21 cellular contexts compared by ENCODE assay signal in genomic region chr4:32148120-32148666, GRCh38.
DNase-seq lines count a peak whose midpoint lies in the region; ATAC-seq and TF ChIP-seq lines count a peak whose summit lies in the region.
"Had no signal": no experiment of that assay in that cellular context is flagged by ENCODE, and none has a peak within 500 bp of the region (broad histone marks: within the 10 kb centered on the region; RNA-seq: fewer than 3 reads in every experiment).

No MANE protein-coding gene starts in this region.

- TF ChIP-seq EP300 in stomach (IDR thresholded peaks at IDR 0.05), result no peak

- H2AFZ ChIP-seq in HCT116 (ENCODE audit: low read depth, low read length, poor library complexity, severe bottlenecking), result peak overlapping the region; percentile 31
- no peak overlapping the region for H2AFZ ChIP-seq in neural progenitor cell (replicated peaks)

- no peaks in the 10 kb centered on the region for H3K36me3 ChIP-seq in HCT116 (ENCODE audit: control insufficient read depth in 1 of 2, insufficient read depth in 2 of 2, low read length in 2 of 2)
- H3K36me3 ChIP-seq in neural progenitor cell, result no peaks in the 10 kb centered on the region
- H3K36me3 ChIP-seq in stomach, result no peaks in the 10 kb centered on the region
- H3K36me3 ChIP-seq: ascending aorta; BLaER1 treated with 17β-estradiol and CSF1 and Interleukin-3, amounts not matched to agents 10 nM and 100 nM; HAP-1 had no signal

- H3K9ac ChIP-seq in HCT116 (ENCODE audit: low read length), result no peak overlapping the region
- H3K9ac ChIP-seq in neural progenitor cell, result no peak overlapping the region
- H3K9ac ChIP-seq: BLaER1 treated with 17β-estradiol and CSF1 and Interleukin-3, amounts not matched to agents 10 nM and 100 nM had no signal

- intact Hi-C loops in HCT116 (cut with micrococcal nuclease), result no loop called here
- intact Hi-C loops in stomach (cut with DNase I; ENCODE audit: low total_unique reads), result no loop called here

- no peaks in the 10 kb centered on the region for H3F3A ChIP-seq in neural progenitor cell (ENCODE audit: low read depth)

- no peaks in the 10 kb centered on the region for H3K9me2 ChIP-seq in HCT116 (ENCODE audit: insufficient read depth)

- POLR2A ChIA-PET in HCT116 (lab: Charles Lee), result no interaction called here

- 54 to 82% (median 64%) methylated on average over 2 of the region's 2 CpGs for WGBS in stomach, 5 donors

- BruUV-seq in HCT116 (replicated peaks; lab: Mats Ljungman, UMichigan), result no TSS peak

- no peaks in the 10 kb centered on the region for H3K9me3 ChIP-seq in HCT116 (ENCODE audit: control insufficient read depth in 1 of 2, insufficient read depth in 1 of 2, low read depth in 1 of 2, low read length in 2 of 2)
- no peaks in the 10 kb centered on the region for H3K9me3 ChIP-seq in neural progenitor cell (ENCODE audit: low read depth)
- no peaks in the 10 kb centered on the region for H3K9me3 ChIP-seq in stomach
- H3K9me3 ChIP-seq: ascending aorta; BLaER1 treated with 17β-estradiol and CSF1 and Interleukin-3, amounts not matched to agents 10 nM and 100 nM; HAP-1 had no signal

- peaks cover 4% of the 10 kb centered on the region for H3K9me3 Mint-ChIP-seq in neural progenitor cell
- peaks cover 0 to 6% of the 10 kb centered on the region in 2 donors for H3K9me3 Mint-ChIP-seq in stimulated activated naive B cell treated with anti-CD40 and anti-IgM and Interleukin-4, amounts not matched to agents 10 μg/mL and 1 μg/mL and 100 μg/mL, for 72 hours

- H3K4me2 ChIP-seq in HCT116 (ENCODE audit: low read length) (no peak overlapping the region), neural progenitor cell (peak overlapping the region; percentile 51)
- H3K4me2 ChIP-seq: BLaER1 treated with 17β-estradiol and CSF1 and Interleukin-3, amounts not matched to agents 10 nM and 100 nM had no signal

- TF ChIP-seq RAD21 in HCT116 (IDR thresholded peaks at IDR 0.05; ENCODE audit: low read depth), result no peak

- H3K4me1 Mint-ChIP-seq in neural progenitor cell, result peaks cover 14% of the 10 kb centered on the region
- no peaks in the 10 kb centered on the region for H3K4me1 Mint-ChIP-seq in stimulated activated naive B cell treated with anti-CD40 and anti-IgM and Interleukin-4, amounts not matched to agents 10 μg/mL and 1 μg/mL and 100 μg/mL, for 72 hours
- H3K4me1 Mint-ChIP-seq: neural crest cell, T-cell had no signal

- H3K4me3 ChIP-seq in HCT116 (replicated peaks in 1 of 2; ENCODE audit: low read depth in 1 of 2, low read length in 2 of 2), result no peak overlapping the region
- no peak overlapping the region for H3K4me3 ChIP-seq in epithelial cell of esophagus (ENCODE audit: low read length)
- no peak overlapping the region for H3K4me3 ChIP-seq in neural progenitor cell
- peak overlapping the region in 1 of 4 donors; percentile 4 for H3K4me3 ChIP-seq in stomach
- H3K4me3 ChIP-seq: ascending aorta; BLaER1 treated with 17β-estradiol and CSF1 and Interleukin-3, amounts not matched to agents 10 nM and 100 nM; dorsolateral prefrontal cortex; HAP-1 had no signal

- H3K36me3 Mint-ChIP-seq in neural progenitor cell, result no peaks in the 10 kb centered on the region
- H3K36me3 Mint-ChIP-seq in stimulated activated naive B cell treated with anti-CD40 and anti-IgM and Interleukin-4, amounts not matched to agents 10 μg/mL and 1 μg/mL and 100 μg/mL, for 72 hours, result no peaks in the 10 kb centered on the region
- H3K36me3 Mint-ChIP-seq: T-cell had no signal

- H3K27ac ChIP-seq in HCT116 (ENCODE audit: low read depth, low read length) (no peak overlapping the region), neural progenitor cell (peak overlapping the region; percentile 59), stomach (no peak overlapping the region)
- H3K27ac ChIP-seq: ascending aorta; BLaER1 treated with 17β-estradiol and CSF1 and Interleukin-3, amounts not matched to agents 10 nM and 100 nM; dorsolateral prefrontal cortex; VCaP had no signal

- no peaks in the 10 kb centered on the region for H3K27me3 Mint-ChIP-seq in neural progenitor cell (ENCODE audit: insufficient read depth, low read depth)
- no peaks in the 10 kb centered on the region for H3K27me3 Mint-ChIP-seq in stimulated activated naive B cell treated with anti-CD40 and anti-IgM and Interleukin-4, amounts not matched to agents 10 μg/mL and 1 μg/mL and 100 μg/mL, for 72 hours
- H3K27me3 Mint-ChIP-seq: T-cell had no signal

- TF ChIP-seq CTCF in HCT116 (IDR thresholded peaks at IDR 0.05 in 2 of 3, conservative IDR thresholded peaks at IDR 0.05 in 1 of 3; ENCODE audit: borderline replicate concordance in 1 of 3, insufficient read depth in 1 of 3, low read depth in 2 of 3, low read length in 2 of 3) (no peak), epithelial cell of esophagus (IDR thresholded peaks at IDR 0.05; ENCODE audit: insufficient read depth, low read depth, low read length, missing control alignments) (no peak), neural progenitor cell (IDR thresholded peaks at IDR 0.05) (no peak), stomach (IDR thresholded peaks at IDR 0.05) (no peak)

- H3K27me3 ChIP-seq in HCT116 (ENCODE audit: insufficient read depth, low read length), result no peaks in the 10 kb centered on the region
- no peaks in the 10 kb centered on the region for H3K27me3 ChIP-seq in neural progenitor cell
- no peaks in the 10 kb centered on the region for H3K27me3 ChIP-seq in stomach
- H3K27me3 ChIP-seq: ascending aorta; BLaER1 treated with 17β-estradiol and CSF1 and Interleukin-3, amounts not matched to agents 10 nM and 100 nM; dorsolateral prefrontal cortex had no signal

- ATAC-seq in HCT116 (no peak), GM19324 (IDR thresholded peaks at IDR 0.05; ENCODE audit: low FRiP score, unreplicated experiment) (no peak)
- ATAC-seq in stimulated activated naive B cell treated with anti-CD40 and anti-IgM and Interleukin-4, amounts not matched to agents 10 μg/mL and 1 μg/mL and 100 μg/mL, for 72 hours (replicated peaks), result no peak
- ATAC-seq: T-cell had no signal

- RAD21 ChIA-PET in HCT116 (lab: Charles Lee; ENCODE audit: low non-redundant PET in 1 of 2, low total read pairs in 2 of 2, uncharacterized antibody in 2 of 2, unreplicated experiment in 2 of 2), result no interaction called here

- H3K4me3 Mint-ChIP-seq in neural progenitor cell, result no peak overlapping the region
- no peak overlapping the region for H3K4me3 Mint-ChIP-seq in stimulated activated naive B cell treated with anti-CD40 and anti-IgM and Interleukin-4, amounts not matched to agents 10 μg/mL and 1 μg/mL and 100 μg/mL, for 72 hours
- H3K4me3 Mint-ChIP-seq: neural crest cell, T-cell had no signal

- DNase-seq in HCT116 (ENCODE audit: low read depth, low spot score) (no peak), RPMI8226 (peak; percentile 8), epithelial cell of esophagus (ENCODE audit: low read depth) (peak; percentile 22), neural progenitor cell (ENCODE audit: low spot score) (peak; percentile 23), COR-L47 (lab: John Stamatoyannopoulos, UW) (no peak), stomach (no peak)
- DNase-seq in stimulated activated naive B cell treated with anti-CD40 and anti-IgM and Interleukin-4, amounts not matched to agents 10 μg/mL and 1 μg/mL and 100 μg/mL, for 72 hours, result no peak
- DNase-seq: activated CD8-positive, alpha-beta memory T cell treated with anti-CD3 and anti-CD28 coated beads for 24 hours; activated effector memory CD4-positive, alpha-beta T cell treated with Interleukin-2 at 50 U/mL for 16 hours; DMS79 treated with DMSO at 0.1 percent for 48 hours; dorsolateral prefrontal cortex; KBM-7; NCI-H1417 treated with DMSO at 0.1 percent for 48 hours; stimulated activated naive CD4-positive, alpha-beta T cell treated with Interleukin-2 at 50 U/mL for 16 hours; T-cell had no signal

- TF ChIP-seq POLR2A in HCT116 (IDR thresholded peaks at IDR 0.05; ENCODE audit: borderline replicate concordance, extremely low read depth, insufficient read depth, insufficient read length), result no peak
- TF ChIP-seq POLR2A in stomach (IDR thresholded peaks at IDR 0.05), result no peak

- H3K79me2 ChIP-seq in HCT116 (ENCODE audit: insufficient read depth, low read length), result no peaks in the 10 kb centered on the region
- H3K79me2 ChIP-seq in neural progenitor cell (ENCODE audit: low read depth), result no peaks in the 10 kb centered on the region

- H4K20me1 ChIP-seq in HCT116 (ENCODE audit: insufficient read depth) (no peaks in the 10 kb centered on the region), neural progenitor cell (ENCODE audit: low read depth) (no peaks in the 10 kb centered on the region)
- H4K20me1 ChIP-seq: BLaER1 treated with 17β-estradiol and CSF1 and Interleukin-3, amounts not matched to agents 10 nM and 100 nM had no signal

- CTCF ChIA-PET in HCT116 (lab: Charles Lee), result no interaction called here

- no peak overlapping the region for H3K27ac Mint-ChIP-seq in neural progenitor cell
- H3K27ac Mint-ChIP-seq in stimulated activated naive B cell treated with anti-CD40 and anti-IgM and Interleukin-4, amounts not matched to agents 10 μg/mL and 1 μg/mL and 100 μg/mL, for 72 hours, result no peak overlapping the region
- H3K27ac Mint-ChIP-seq: T-cell had no signal

- H3K4me1 ChIP-seq in HCT116 (ENCODE audit: control insufficient read depth in 1 of 2, insufficient read depth in 2 of 2, low read length in 2 of 2) (no peaks in the 10 kb centered on the region), neural progenitor cell (peaks cover 9% of the 10 kb centered on the region), stomach (peaks cover 0 to 10% (median 0%) of the 10 kb centered on the region in 4 donors)
- H3K4me1 ChIP-seq: ascending aorta; BLaER1 treated with 17β-estradiol and CSF1 and Interleukin-3, amounts not matched to agents 10 nM and 100 nM; HAP-1 had no signal

TF ChIP-seq in HCT116, 20 proteins besides CTCF, POLR2A, EP300 and RAD21:
- no peak for TF ChIP-seq CEBPB (IDR thresholded peaks at IDR 0.05; ENCODE audit: low read depth)
- no peak for TF ChIP-seq TCF7L2 (IDR thresholded peaks at IDR 0.05; ENCODE audit: borderline replicate concordance, extremely low read depth, insufficient read depth, insufficient read length)
- no peak for TF ChIP-seq POLR2AphosphoS5 (IDR thresholded peaks at IDR 0.05; ENCODE audit: low read depth, low read length)
- TF ChIP-seq JUND (IDR thresholded peaks at IDR 0.05), result no peak
- TF ChIP-seq ATF3 (IDR thresholded peaks at IDR 0.05), result no peak
- TF ChIP-seq YY1 (IDR thresholded peaks at IDR 0.05; ENCODE audit: extremely low read depth, insufficient replicate concordance, low read depth, low read length), result no peak
- TF ChIP-seq EZH2phosphoT487 (IDR thresholded peaks at IDR 0.05; ENCODE audit: borderline replicate concordance), result no peak
- TF ChIP-seq SRF (IDR thresholded peaks at IDR 0.05; ENCODE audit: low read depth), result no peak
- no peak for TF ChIP-seq EGR1 (IDR thresholded peaks at IDR 0.05; ENCODE audit: low read depth)
- TF ChIP-seq ZFX (IDR thresholded peaks at IDR 0.05), result no peak
- TF ChIP-seq EZH2 (IDR thresholded peaks at IDR 0.05), result no peak

Comparison
In these comparisons a context has a peak if more than half of its experiments do, and no peak if none do; other contexts are left out.
1. DNase-seq: peak in RPMI8226 (single experiment), epithelial cell of esophagus (single experiment) and neural progenitor cell (single experiment); none in HCT116 (single experiment), COR-L47 (single experiment), stomach (single experiment) and stimulated activated naive B cell treated with anti-CD40 and anti-IgM and Interleukin-4, amounts not matched to agents 10 μg/mL and 1 μg/mL and 100 μg/mL, for 72 hours (single experiment).